ENCODE assay signal across 8 cellular contexts in the genomic region with DNA sequence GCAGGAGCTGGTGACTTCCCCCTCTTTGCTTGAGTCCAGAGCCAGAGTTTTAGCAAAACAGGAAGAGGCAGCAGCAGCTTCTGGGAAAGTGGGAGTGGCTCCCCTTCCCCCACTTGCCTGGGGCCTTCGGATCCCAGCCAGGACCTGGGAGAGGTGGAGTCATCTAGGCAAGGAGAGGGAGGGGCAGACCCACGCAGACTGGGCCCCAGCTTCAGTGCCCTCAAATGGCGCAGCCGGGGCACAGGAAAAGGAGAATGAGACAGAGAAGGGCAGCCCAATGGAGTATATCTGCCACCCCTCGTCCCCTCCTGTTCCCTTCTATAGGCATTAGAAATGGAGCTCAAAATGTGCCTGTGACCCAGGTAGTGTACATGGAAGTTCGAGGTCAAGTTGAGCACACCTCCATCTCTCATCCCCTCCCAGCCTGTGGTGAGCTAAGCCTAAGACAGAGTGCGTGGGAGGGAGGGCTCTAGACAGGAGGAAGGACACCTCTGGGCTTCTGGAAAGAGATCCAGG. TPM values are rescaled to one million over a fixed set of nuclear protein-coding genes. Genes with fewer than 3 reads are reported as not detected.
DNase-seq lines count a peak whose midpoint lies in the region; ATAC-seq, FAIRE-seq and TF ChIP-seq lines count a peak whose summit lies in the region.

No MANE protein-coding gene starts in this region.

- ATAC-seq in thoracic aorta (ENCODE audit: insufficient number of reproducible peaks, low FRiP score, low read depth) (no peak), GM19395 (IDR thresholded peaks at IDR 0.05; ENCODE audit: unreplicated experiment) (no peak), GM21367 (IDR thresholded peaks at IDR 0.05; ENCODE audit: unreplicated experiment) (no peak)

- TF ChIP-seq CTCF in 22Rv1 (IDR thresholded peaks at IDR 0.05), result no peak
- no peak for TF ChIP-seq CTCF in keratinocyte (optimal IDR thresholded peaks at IDR 0.05 in 1 of 3, IDR thresholded peaks at IDR 0.05 in 1 of 3, conservative IDR thresholded peaks at IDR 0.05 in 1 of 3; ENCODE audit: extremely low read depth in 1 of 3, insufficient read depth in 2 of 3, low read length in 3 of 3)
- no peak for TF ChIP-seq CTCF in thoracic aorta (IDR thresholded peaks at IDR 0.05)

- no peaks in the 10 kb centered on the region for H4K20me1 ChIP-seq in keratinocyte (ENCODE audit: control insufficient read depth, extremely low read depth, insufficient read depth, low read length)

- peak overlapping the region; percentile 92 for H2AFZ ChIP-seq in keratinocyte (ENCODE audit: control insufficient read depth, low read length)

- H3K9ac ChIP-seq in keratinocyte (ENCODE audit: control insufficient read depth, extremely low read depth, insufficient read depth, low read length), result peak overlapping the region; percentile 14

- H3K27me3 ChIP-seq in keratinocyte (ENCODE audit: control insufficient read depth, extremely low read depth, insufficient read depth, low read length), result no peaks in the 10 kb centered on the region
- H3K27me3 ChIP-seq in thoracic aorta (replicated peaks; ENCODE audit: insufficient read depth), result no peaks in the 10 kb centered on the region

- H3K36me3 ChIP-seq in keratinocyte (ENCODE audit: control insufficient read depth in 2 of 2, extremely low read depth in 1 of 2, insufficient read depth in 2 of 2, low read length in 2 of 2) (no peaks in the 10 kb centered on the region), thoracic aorta (no peaks in the 10 kb centered on the region)

- dilution Hi-C loops in keratinocyte (cut with MboI; ENCODE audit: extremely low pct_ligation_motif_present, low sequenced_read_pairs), result no loop called here

- peak; percentile 61 for FAIRE-seq in keratinocyte (lab: Jason Lieb, UNC)

- peaks cover 3% of the 10 kb centered on the region for H3K9me1 ChIP-seq in keratinocyte (ENCODE audit: control insufficient read depth, extremely low read depth, insufficient read depth, low read length)

- H3K27ac ChIP-seq in 22Rv1 (peak overlapping the region; percentile 54), keratinocyte (ENCODE audit: control insufficient read depth, insufficient read depth, low read length) (peak overlapping the region; percentile 41), thoracic aorta (peak overlapping the region; percentile 80 to 98)

- no peaks in the 10 kb centered on the region for H3K9me3 ChIP-seq in keratinocyte (ENCODE audit: control insufficient read depth, low read depth, low read length)
- H3K9me3 ChIP-seq in thoracic aorta, result no peaks in the 10 kb centered on the region

- H3K4me2 ChIP-seq in keratinocyte (ENCODE audit: control insufficient read depth, extremely low read depth, insufficient read depth, low read depth, low read length), result peak overlapping the region; percentile 69

- no peaks in the 10 kb centered on the region for H3K79me2 ChIP-seq in keratinocyte (ENCODE audit: control insufficient read depth, insufficient read depth, low read length)

- H3K4me1 ChIP-seq in keratinocyte (ENCODE audit: control insufficient read depth, extremely low read depth, insufficient read depth, low read length) (peaks cover 44% of the 10 kb centered on the region), thoracic aorta (ENCODE audit: control insufficient read depth in 1 of 2, low read depth in 2 of 2) (peaks cover 40 to 53% of the 10 kb centered on the region in 2 donors)

- H3K4me3 ChIP-seq in keratinocyte (ENCODE audit: control insufficient read depth in 2 of 3, extremely low read depth in 1 of 3, insufficient read depth in 2 of 3, low read depth in 1 of 3, low read length in 3 of 3), result peak overlapping the region in 2 of 3 experiments; percentile 4 to 36
- peak overlapping the region; percentile 26 for H3K4me3 ChIP-seq in thoracic aorta

- DNase-seq in HT1080 (ENCODE audit: low read depth) (peak; percentile 70), amniotic epithelial cell (ENCODE audit: low read depth) (peak; percentile 75), keratinocyte (ENCODE audit: low read depth, low spot score) (no peak), thoracic aorta (ENCODE audit: low spot score) (peak; percentile 63), NCI-H2107 treated with DMSO at 0.1 percent for 48 hours (lab: John Stamatoyannopoulos, UW; ENCODE audit: unreplicated experiment) (no peak)

RNA-seq across cellular contexts. Expression of a gene that starts 9.3 kb away (rescaled TPM):
- total RNA-seq in HT1080 (2014; rRNA removed; shearing (Covaris generic)), result 36.8 and 40.0 TPM in 2 replicates
- 46.7 and 49.2 TPM in 2 replicates for polyA plus RNA-seq in HT1080 (2015; cell fraction: cytosol; rRNA removed)
- polyA plus RNA-seq in HT1080 (2015; cell fraction: nucleus; rRNA removed), result 105 and 114 TPM in 2 replicates
- polyA plus RNA-seq in keratinocyte, result 15.8 to 32.4 TPM (median 17.0 TPM) in 3 replicates
- 27.9 TPM for polyA plus RNA-seq in keratinocyte (2011; ENCODE audit: low read depth)
- polyA plus RNA-seq in keratinocyte (2011; cell fraction: cytosol; rRNA removed), result 13.0 and 21.8 TPM in 2 replicates
- polyA plus RNA-seq in keratinocyte (2011; cell fraction: nucleus; rRNA removed), result 67.6 and 79.0 TPM in 2 replicates
- 24.3 and 37.1 TPM in 2 replicates for polyA plus RNA-seq in keratinocyte (2012; ENCODE audit: low replicate concordance)
- polyA minus RNA-seq in keratinocyte, result 13.7 to 55.7 TPM (median 18.8 TPM) in 3 replicates
- polyA minus RNA-seq in keratinocyte (2011; cell fraction: cytosol; rRNA and poly(A)+ RNA removed), result 32.6 TPM
- 23.3 and 24.6 TPM in 2 replicates for polyA minus RNA-seq in keratinocyte (2011; cell fraction: nucleus; rRNA and poly(A)+ RNA removed)
- 100 to 1,000 TPM in 1 of 2 donors, 10 to 100 TPM in 1; 77.8 to 112 TPM for total RNA-seq in thoracic aorta

RNA-seq across cellular contexts. Expression of a gene that starts 56.0 kb away (rescaled TPM):
- 11.7 and 13.3 TPM in 2 replicates for total RNA-seq in HT1080 (2014; rRNA removed; shearing (Covaris generic))
- 12.8 and 17.8 TPM in 2 replicates for polyA plus RNA-seq in HT1080 (2015; cell fraction: cytosol; rRNA removed)
- 20.2 and 21.6 TPM in 2 replicates for polyA plus RNA-seq in HT1080 (2015; cell fraction: nucleus; rRNA removed)
- polyA plus RNA-seq in keratinocyte, result 7.8 to 15.3 TPM (median 8.1 TPM) in 3 replicates
- 1.5 TPM for polyA plus RNA-seq in keratinocyte (2011; ENCODE audit: low read depth)
- polyA plus RNA-seq in keratinocyte (2011; cell fraction: cytosol; rRNA removed), result 10.8 and 12.2 TPM in 2 replicates
- polyA plus RNA-seq in keratinocyte (2011; cell fraction: nucleus; rRNA removed), result 14.4 and 18.3 TPM in 2 replicates
- polyA plus RNA-seq in keratinocyte (2012; ENCODE audit: low replicate concordance), result 11.7 and 13.6 TPM in 2 replicates
- polyA minus RNA-seq in keratinocyte, result 12.8 to 29.3 TPM (median 16.5 TPM) in 3 replicates
- polyA minus RNA-seq in keratinocyte (2011; cell fraction: cytosol; rRNA and poly(A)+ RNA removed), result 16.5 TPM
- 5.4 and 5.8 TPM in 2 replicates for polyA minus RNA-seq in keratinocyte (2011; cell fraction: nucleus; rRNA and poly(A)+ RNA removed)
- total RNA-seq in thoracic aorta, result 100 to 1,000 TPM in 1 of 2 donors, 10 to 100 TPM in 1; 60.5 to 107 TPM

Comparison
In these comparisons a context has a peak if more than half of its experiments do, and no peak if none do; other contexts are left out.
1. DNase-seq: peak in HT1080 (single experiment), amniotic epithelial cell (single experiment) and thoracic aorta (single experiment); none in keratinocyte (single experiment) and NCI-H2107 treated with DMSO at 0.1 percent for 48 hours (single experiment).
2. Peak in every context shown above with its lines, with median percentiles within 50 percentile points of each other: H3K27ac ChIP-seq.